Comparison of ENCODE assay signal across 13 cellular contexts in genomic region chr5:116861097-116861496, GRCh38.
DNase-seq lines count a peak whose midpoint lies in the region; ATAC-seq and TF ChIP-seq lines count a peak whose summit lies in the region.
"Had no signal": no experiment of that assay in that cellular context is flagged by ENCODE, and none has a peak within 500 bp of the region (broad histone marks: within the 10 kb centered on the region; RNA-seq: fewer than 3 reads in every experiment).

No MANE protein-coding gene starts in this region.

- no peak overlapping the region for H3K23ac ChIP-seq in mesendoderm (ENCODE audit: low read length)

- H3K79me1 ChIP-seq in mesendoderm (ENCODE audit: low read length): no peaks in the 10 kb centered on the region

- ATAC-seq in HG02938 (IDR thresholded peaks at IDR 0.05; ENCODE audit: unreplicated experiment): no peak
- ATAC-seq in GM19023 (IDR thresholded peaks at IDR 0.05; ENCODE audit: unreplicated experiment): no peak
- ATAC-seq: A549, GM23338 had no signal

- TF ChIP-seq CTCF in smooth muscle cell (IDR thresholded peaks at IDR 0.05; ENCODE audit: borderline replicate concordance, insufficient read depth, poor library complexity, severe bottlenecking): no peak

- H2BK15ac ChIP-seq in mesendoderm (replicated peaks; ENCODE audit: low read depth): no peak overlapping the region

- no peaks in the 10 kb centered on the region for H3K9me3 ChIP-seq in smooth muscle cell (replicated peaks; ENCODE audit: low read depth)
- H3K9me3 ChIP-seq: A549 had no signal

- peaks cover 16% of the 10 kb centered on the region for H3F3A ChIP-seq in smooth muscle cell (ENCODE audit: low read depth)

- no peak overlapping the region for H4K8ac ChIP-seq in mesendoderm (ENCODE audit: low read depth, low read length)

- H3K4me1 ChIP-seq in mesendoderm (ENCODE audit: control insufficient read depth, low read depth, low read length) (peaks cover 6% of the 10 kb centered on the region), smooth muscle cell (ENCODE audit: low read depth) (peaks cover 33% of the 10 kb centered on the region)
- H3K4me1 ChIP-seq: A549 had no signal

- WGBS in mesendoderm (ENCODE audit: extremely low coverage, insufficient coverage, low lambda C conversion rate): no CpG with 5 or more reads among the region's 3 CpGs
- 90% methylated on average over 3 of the region's 3 CpGs for WGBS in smooth muscle cell (ENCODE audit: low lambda C conversion rate)

- POLR2A ChIA-PET in HEK293T (lab: Yijun Ruan, JAX): no interaction called here

- no peak overlapping the region for H4K5ac ChIP-seq in mesendoderm (ENCODE audit: low read length)

- no peaks in the 10 kb centered on the region for H3K36me3 ChIP-seq in mesendoderm (ENCODE audit: control insufficient read depth, insufficient read depth, low read length)
- H3K36me3 ChIP-seq in smooth muscle cell (ENCODE audit: low read depth): no peaks in the 10 kb centered on the region

- H2AK5ac ChIP-seq in mesendoderm (ENCODE audit: low read length): no peak overlapping the region

- H2AFZ ChIP-seq in smooth muscle cell (ENCODE audit: low read depth): no peak overlapping the region
- H2AFZ ChIP-seq: GM23338 had no signal

- no peaks in the 10 kb centered on the region for H4K20me1 ChIP-seq in smooth muscle cell (ENCODE audit: low read depth)

- no peak overlapping the region for H3K9ac ChIP-seq in mesendoderm (ENCODE audit: low read length)
- no peak overlapping the region for H3K9ac ChIP-seq in smooth muscle cell (ENCODE audit: low read depth)

- no peak overlapping the region for H3K27ac ChIP-seq in mesendoderm (ENCODE audit: low read depth, low read length)
- H3K27ac ChIP-seq in smooth muscle cell (ENCODE audit: low read depth): peak overlapping the region; percentile 76
- H3K27ac ChIP-seq: A549, HL-60 had no signal

- no peak overlapping the region for H3K56ac ChIP-seq in mesendoderm (ENCODE audit: low read length)

- peak overlapping the region; percentile 56 for H3K4ac ChIP-seq in mesendoderm (ENCODE audit: low read depth, low read length)

- no peak overlapping the region for H2BK5ac ChIP-seq in mesendoderm (ENCODE audit: low read length)

- H3K4me2 ChIP-seq in mesendoderm (ENCODE audit: low read length) (no peak overlapping the region), smooth muscle cell (no peak overlapping the region)
- H3K4me2 ChIP-seq: A549, GM23338 had no signal

- no peak for DNase-seq in HEK293T (ENCODE audit: extremely low spot score)
- peak; percentile 48 for DNase-seq in astrocyte of the hippocampus (ENCODE audit: low read depth, low spot score)
- no peak for DNase-seq in mesendoderm
- DNase-seq in smooth muscle cell (lab: John Stamatoyannopoulos, UW; ENCODE audit: unreplicated experiment): no peak
- DNase-seq in NCI-H226: no peak
- DNase-seq: CD8-positive, alpha-beta memory T cell; DMS53; H9 had no signal

- H2BK120ac ChIP-seq in mesendoderm (ENCODE audit: low read depth, low read length): no peak overlapping the region

- no peak overlapping the region for H3K4me3 ChIP-seq in mesendoderm (ENCODE audit: low read length)
- H3K4me3 ChIP-seq in smooth muscle cell: no peak overlapping the region
- H3K4me3 ChIP-seq: A549, GM23338 had no signal

- no peak overlapping the region for H3K18ac ChIP-seq in mesendoderm (ENCODE audit: low read length)

- H3K79me2 ChIP-seq in mesendoderm (ENCODE audit: control insufficient read depth, insufficient read depth, low read length) (no peaks in the 10 kb centered on the region), smooth muscle cell (ENCODE audit: low read depth) (no peaks in the 10 kb centered on the region)

- H3K27me3 ChIP-seq in mesendoderm (ENCODE audit: insufficient read depth, low read length, poor library complexity) (no peaks in the 10 kb centered on the region), smooth muscle cell (ENCODE audit: low read depth) (no peaks in the 10 kb centered on the region)

- CTCF ChIA-PET in HEK293T (lab: Yijun Ruan, JAX): no interaction called here

TF ChIP-seq in HEK293T, 16 proteins besides CTCF, POLR2A, EP300 and RAD21:
- TF ChIP-seq HDGF (IDR thresholded peaks at IDR 0.05; ENCODE audit: borderline replicate concordance) (no peak), PKNOX1 (IDR thresholded peaks at IDR 0.05) (peak; percentile 66)
